ENCODE assay signal across 1 cellular context in the genomic region with DNA sequence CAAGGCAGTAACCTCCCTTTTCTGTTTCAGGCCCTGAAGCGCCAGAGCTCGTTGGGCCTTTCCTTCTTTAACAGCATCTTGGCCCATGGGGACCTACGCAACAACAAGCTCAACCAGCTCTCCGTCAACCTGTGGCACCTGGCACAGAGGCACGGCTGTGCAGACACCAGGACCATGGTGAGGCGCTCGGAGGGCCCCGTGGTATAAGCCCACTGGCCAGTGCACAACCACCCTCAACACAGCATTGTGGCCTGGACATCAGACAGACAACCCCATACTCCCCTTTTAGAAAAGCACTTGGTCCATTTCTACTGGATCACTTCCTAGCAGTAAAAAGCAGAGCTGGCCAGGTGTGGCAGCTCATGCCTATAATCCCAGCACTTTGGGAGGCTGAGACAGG.
TF ChIP-seq lines count a peak whose summit lies in the region.

No MANE protein-coding gene starts in this region.

TF ChIP-seq in HepG2, 621 proteins besides CTCF, POLR2A, EP300 and RAD21:
- no peak for TF ChIP-seq TOPORS (CRISPR knock-in tag; IDR thresholded peaks at IDR 0.05)
- TF ChIP-seq ZNF790 (CRISPR knock-in tag; IDR thresholded peaks at IDR 0.05; ENCODE audit: borderline replicate concordance): no peak
- TF ChIP-seq ZNF768 (CRISPR knock-in tag; IDR thresholded peaks at IDR 0.05): peak; percentile 39; the same call in 1 of the 2 replicates
- TF ChIP-seq ZNF878 (CRISPR knock-in tag; IDR thresholded peaks at IDR 0.05): no peak
- TF ChIP-seq ZNF333 (CRISPR knock-in tag; IDR thresholded peaks at IDR 0.05; ENCODE audit: borderline replicate concordance): no peak
- TF ChIP-seq EEA1 (CRISPR knock-in tag; IDR thresholded peaks at IDR 0.05; ENCODE audit: borderline replicate concordance): peak; percentile 54; the same call in 1 of the 2 replicates
- no peak for TF ChIP-seq ZBTB42 (CRISPR knock-in tag; IDR thresholded peaks at IDR 0.05)
- TF ChIP-seq, protein P1, sequence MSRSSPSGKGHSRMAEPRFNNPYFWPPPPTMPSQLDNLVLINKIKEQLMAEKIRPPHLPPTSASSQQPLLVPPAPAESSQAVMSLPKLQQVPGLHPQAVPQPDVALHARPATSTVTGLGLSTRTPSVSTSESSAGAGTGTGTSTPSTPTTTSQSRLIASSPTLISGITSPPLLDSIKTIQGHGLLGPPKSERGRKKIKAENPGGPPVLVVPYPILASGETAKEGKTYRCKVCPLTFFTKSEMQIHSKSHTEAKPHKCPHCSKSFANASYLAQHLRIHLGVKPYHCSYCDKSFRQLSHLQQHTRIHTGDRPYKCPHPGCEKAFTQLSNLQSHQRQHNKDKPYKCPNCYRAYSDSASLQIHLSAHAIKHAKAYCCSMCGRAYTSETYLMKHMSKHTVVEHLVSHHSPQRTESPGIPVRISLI (CRISPR knock-in tag; IDR thresholded peaks at IDR 0.05; ENCODE audit: borderline replicate concordance): no peak
- TF ChIP-seq ZZZ3 (CRISPR knock-in tag; IDR thresholded peaks at IDR 0.05; ENCODE audit: borderline replicate concordance): no peak
- no peak for TF ChIP-seq ZNF746 (CRISPR knock-in tag; IDR thresholded peaks at IDR 0.05)
- TF ChIP-seq NFAT5 (CRISPR knock-in tag; IDR thresholded peaks at IDR 0.05): no peak
- no peak for TF ChIP-seq ZBTB14 (CRISPR knock-in tag; IDR thresholded peaks at IDR 0.05)
- TF ChIP-seq AGO2 (optimal IDR thresholded peaks at IDR 0.05; ENCODE audit: low read depth, low read length): peak; percentile 72
- TF ChIP-seq, protein P2, sequence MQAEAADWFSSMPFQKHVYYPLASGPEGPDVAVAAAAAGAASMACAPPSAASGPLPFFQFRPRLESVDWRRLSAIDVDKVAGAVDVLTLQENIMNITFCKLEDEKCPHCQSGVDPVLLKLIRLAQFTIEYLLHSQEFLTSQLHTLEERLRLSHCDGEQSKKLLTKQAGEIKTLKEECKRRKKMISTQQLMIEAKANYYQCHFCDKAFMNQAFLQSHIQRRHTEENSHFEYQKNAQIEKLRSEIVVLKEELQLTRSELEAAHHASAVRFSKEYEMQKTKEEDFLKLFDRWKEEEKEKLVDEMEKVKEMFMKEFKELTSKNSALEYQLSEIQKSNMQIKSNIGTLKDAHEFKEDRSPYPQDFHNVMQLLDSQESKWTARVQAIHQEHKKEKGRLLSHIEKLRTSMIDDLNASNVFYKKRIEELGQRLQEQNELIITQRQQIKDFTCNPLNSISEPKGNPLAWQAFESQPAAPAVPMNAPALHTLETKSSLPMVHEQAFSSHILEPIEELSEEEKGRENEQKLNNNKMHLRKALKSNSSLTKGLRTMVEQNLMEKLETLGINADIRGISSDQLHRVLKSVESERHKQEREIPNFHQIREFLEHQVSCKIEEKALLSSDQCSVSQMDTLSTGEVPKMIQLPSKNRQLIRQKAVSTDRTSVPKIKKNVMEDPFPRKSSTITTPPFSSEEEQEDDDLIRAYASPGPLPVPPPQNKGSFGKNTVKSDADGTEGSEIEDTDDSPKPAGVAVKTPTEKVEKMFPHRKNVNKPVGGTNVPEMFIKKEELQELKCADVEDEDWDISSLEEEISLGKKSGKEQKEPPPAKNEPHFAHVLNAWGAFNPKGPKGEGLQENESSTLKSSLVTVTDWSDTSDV (CRISPR knock-in tag; IDR thresholded peaks at IDR 0.05): 0 out of 2 replicates have a peak, but pooled peaks have one; percentile 28
- TF ChIP-seq IKZF1 (IDR thresholded peaks at IDR 0.05): no peak
- TF ChIP-seq ZNF280B (CRISPR knock-in tag; IDR thresholded peaks at IDR 0.05; ENCODE audit: borderline replicate concordance): 0 out of 2 replicates have a peak, but pooled peaks have one; percentile 8
- no peak for TF ChIP-seq ZBTB7A (CRISPR knock-in tag; IDR thresholded peaks at IDR 0.05)
- TF ChIP-seq DMTF1 (CRISPR knock-in tag; IDR thresholded peaks at IDR 0.05): no peak
- no peak for TF ChIP-seq ZNF496 (CRISPR knock-in tag; IDR thresholded peaks at IDR 0.05; ENCODE audit: insufficient replicate concordance)
- TF ChIP-seq NFE2L1 (CRISPR knock-in tag; IDR thresholded peaks at IDR 0.05; ENCODE audit: borderline replicate concordance): 0 out of 2 replicates have a peak, but pooled peaks have one; percentile 20
- no peak for TF ChIP-seq SRY (CRISPR knock-in tag; IDR thresholded peaks at IDR 0.05)
